18 cellular contexts compared by ENCODE assay signal in the genomic region with DNA sequence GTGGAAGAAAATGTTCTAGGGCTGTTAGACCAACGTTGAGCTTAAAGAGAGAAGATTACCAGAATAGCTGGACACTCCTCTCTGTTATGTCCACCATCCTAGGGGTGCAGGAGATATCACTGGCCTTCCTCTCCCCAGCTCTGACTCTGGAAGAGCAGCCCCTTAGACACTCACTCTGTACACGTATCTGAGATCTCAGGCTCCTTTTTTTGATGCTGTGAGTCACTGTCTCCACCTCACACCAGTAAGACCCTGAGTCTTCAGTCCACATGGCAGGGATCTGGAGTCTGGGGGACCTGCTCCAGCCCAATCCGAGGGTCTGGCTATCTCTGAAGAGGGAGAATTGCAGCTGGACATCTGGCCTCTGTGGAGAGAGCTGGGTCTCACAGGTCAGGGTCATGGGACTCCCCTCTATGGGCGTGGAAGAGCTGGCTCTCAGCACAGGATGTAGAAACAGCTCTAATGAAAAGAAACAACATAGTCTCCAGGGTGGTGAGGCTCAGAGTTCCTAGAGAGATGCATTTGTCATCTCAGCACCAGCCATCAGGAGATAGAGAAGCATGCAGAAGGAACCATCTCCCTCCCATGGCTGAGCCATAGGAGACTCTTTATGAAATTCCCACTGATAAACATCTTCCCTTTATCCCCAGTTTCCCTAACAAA. TPM values are rescaled to one million over a fixed set of nuclear protein-coding genes. Genes with fewer than 3 reads are reported as not detected.
DNase-seq lines count a peak whose midpoint lies in the region; ATAC-seq lines count a peak whose summit lies in the region.
"Had no signal": no experiment of that assay in that cellular context is flagged by ENCODE, and none has a peak within 500 bp of the region (broad histone marks: within the 10 kb centered on the region; RNA-seq: fewer than 3 reads in every experiment).

No MANE protein-coding gene starts in this region.

- peak overlapping the region; percentile 9; the same call in 1 of the 2 replicates for H3K27ac ChIP-seq in Karpas-422 (ENCODE audit: low read length)
- H3K27ac ChIP-seq: BLaER1 treated with 17β-estradiol and CSF1 and Interleukin-3, amounts not matched to agents 10 nM and 100 nM had no signal

- H3K4me3 ChIP-seq in Karpas-422 (ENCODE audit: low read length), result no peak overlapping the region
- H3K4me3 ChIP-seq: BLaER1 treated with 17β-estradiol and CSF1 and Interleukin-3, amounts not matched to agents 10 nM and 100 nM had no signal

- no peak overlapping the region for H2AFZ ChIP-seq in Karpas-422 (ENCODE audit: low read length)

- no peaks in the 10 kb centered on the region for H3K79me2 ChIP-seq in Karpas-422 (ENCODE audit: low read length)

- DNase-seq in activated CD4-positive, CD25-positive, alpha-beta regulatory T cell (lab: John Stamatoyannopoulos, UW), result no peak
- DNase-seq in Karpas-422 (no peak), T-helper 2 cell (no peak), kidney tubule cell (ENCODE audit: low spot score) (no peak)
- no peak for DNase-seq in activated naive CD8-positive, alpha-beta T cell treated with anti-CD3 and anti-CD28 coated beads, Interleukin-2, amount 50 U/mL, for 24 hours
- no peak for DNase-seq in natural killer cell treated with Interleukin-12 subunit alpha and Interleukin-12 subunit beta and Interleukin-15 and Interleukin-18, amount 100 ng/mL, for 72 hours (ENCODE audit: low spot score)
- DNase-seq: 8988T, COR-L47, H9, NCI-H1092, NCI-H1694, NCI-H2107, NCI-H226, NCI-H526 treated with DMSO at 0.1 percent for 48 hours had no signal

- no peaks in the 10 kb centered on the region for H3K36me3 Mint-ChIP-seq in activated naive CD8-positive, alpha-beta T cell treated with anti-CD3 and anti-CD28 coated beads, Interleukin-2, amount 50 U/mL, for 24 hours (ENCODE audit: low read depth)
- peaks cover 20% of the 10 kb centered on the region for H3K36me3 Mint-ChIP-seq in natural killer cell treated with Interleukin-12 subunit alpha and Interleukin-12 subunit beta and Interleukin-15 and Interleukin-18, amount 100 ng/mL, for 72 hours

- ATAC-seq in activated CD4-positive, CD25-positive, alpha-beta regulatory T cell treated with anti-CD3 and anti-CD28 coated beads, Interleukin-2, amount 50 U/mL, for 24 hours, result peak; percentile 54 to 66
- ATAC-seq in activated naive CD8-positive, alpha-beta T cell treated with anti-CD3 and anti-CD28 coated beads, Interleukin-2, amount 50 U/mL, for 24 hours, result no peak
- peak; percentile 48 to 54 for ATAC-seq in natural killer cell treated with Interleukin-12 subunit alpha and Interleukin-12 subunit beta and Interleukin-15 and Interleukin-18, amount 100 ng/mL, for 72 hours
- ATAC-seq in HG03097 (IDR thresholded peaks at IDR 0.05; ENCODE audit: low FRiP score, unreplicated experiment), result no peak
- ATAC-seq: Right ventricle myocardium inferior had no signal

- H3K4me1 Mint-ChIP-seq in activated naive CD8-positive, alpha-beta T cell treated with anti-CD3 and anti-CD28 coated beads, Interleukin-2, amount 50 U/mL, for 24 hours, result peaks cover 18% of the 10 kb centered on the region
- peaks cover 79 to 86% of the 10 kb centered on the region in 2 donors for H3K4me1 Mint-ChIP-seq in natural killer cell treated with Interleukin-12 subunit alpha and Interleukin-12 subunit beta and Interleukin-15 and Interleukin-18, amount 100 ng/mL, for 72 hours (ENCODE audit: low read depth in 2 of 2)

- H3K4me1 ChIP-seq in Karpas-422 (ENCODE audit: low read length), result peaks cover 53% of the 10 kb centered on the region
- H3K4me1 ChIP-seq: BLaER1 treated with 17β-estradiol and CSF1 and Interleukin-3, amounts not matched to agents 10 nM and 100 nM had no signal

- peak overlapping the region; percentile 24 for H3K27ac Mint-ChIP-seq in activated naive CD8-positive, alpha-beta T cell treated with anti-CD3 and anti-CD28 coated beads, Interleukin-2, amount 50 U/mL, for 24 hours
- peak overlapping the region; percentile 80 to 93 for H3K27ac Mint-ChIP-seq in natural killer cell treated with Interleukin-12 subunit alpha and Interleukin-12 subunit beta and Interleukin-15 and Interleukin-18, amount 100 ng/mL, for 72 hours
- H3K27ac Mint-ChIP-seq: H9 had no signal

- no peak overlapping the region for H3K4me3 Mint-ChIP-seq in activated naive CD8-positive, alpha-beta T cell treated with anti-CD3 and anti-CD28 coated beads, Interleukin-2, amount 50 U/mL, for 24 hours
- H3K4me3 Mint-ChIP-seq in natural killer cell treated with Interleukin-12 subunit alpha and Interleukin-12 subunit beta and Interleukin-15 and Interleukin-18, amount 100 ng/mL, for 72 hours, result peak overlapping the region; percentile 90
- H3K4me3 Mint-ChIP-seq: H9 had no signal

- H3K27me3 Mint-ChIP-seq in activated naive CD8-positive, alpha-beta T cell treated with anti-CD3 and anti-CD28 coated beads, Interleukin-2, amount 50 U/mL, for 24 hours, result peaks cover 4% of the 10 kb centered on the region
- no peaks in the 10 kb centered on the region for H3K27me3 Mint-ChIP-seq in natural killer cell treated with Interleukin-12 subunit alpha and Interleukin-12 subunit beta and Interleukin-15 and Interleukin-18, amount 100 ng/mL, for 72 hours

- no peaks in the 10 kb centered on the region for H3K9me3 ChIP-seq in Karpas-422 (ENCODE audit: low read length)
- H3K9me3 ChIP-seq: BLaER1 treated with 17β-estradiol and CSF1 and Interleukin-3, amounts not matched to agents 10 nM and 100 nM had no signal

- no peak overlapping the region for H3K9ac ChIP-seq in Karpas-422 (ENCODE audit: low read length)
- H3K9ac ChIP-seq: BLaER1 treated with 17β-estradiol and CSF1 and Interleukin-3, amounts not matched to agents 10 nM and 100 nM had no signal

- peak overlapping the region; percentile 1 for H3K4me2 ChIP-seq in Karpas-422 (ENCODE audit: low read depth, low read length, poor library complexity, severe bottlenecking)
- H3K4me2 ChIP-seq: BLaER1 treated with 17β-estradiol and CSF1 and Interleukin-3, amounts not matched to agents 10 nM and 100 nM had no signal

- no peaks in the 10 kb centered on the region; the same call in 1 of the 2 replicates for H3K36me3 ChIP-seq in Karpas-422 (ENCODE audit: insufficient read depth, low read length)
- H3K36me3 ChIP-seq: BLaER1 treated with 17β-estradiol and CSF1 and Interleukin-3, amounts not matched to agents 10 nM and 100 nM had no signal

- H4K20me1 ChIP-seq in Karpas-422 (ENCODE audit: insufficient read depth, low read depth, low read length), result no peaks in the 10 kb centered on the region
- H4K20me1 ChIP-seq: BLaER1 treated with 17β-estradiol and CSF1 and Interleukin-3, amounts not matched to agents 10 nM and 100 nM had no signal

- no peaks in the 10 kb centered on the region for H3K9me3 Mint-ChIP-seq in activated naive CD8-positive, alpha-beta T cell treated with anti-CD3 and anti-CD28 coated beads, Interleukin-2, amount 50 U/mL, for 24 hours
- H3K9me3 Mint-ChIP-seq in natural killer cell treated with Interleukin-12 subunit alpha and Interleukin-12 subunit beta and Interleukin-15 and Interleukin-18, amount 100 ng/mL, for 72 hours, result no peaks in the 10 kb centered on the region
- H3K9me3 Mint-ChIP-seq: H9 had no signal

- H3K27me3 ChIP-seq in Karpas-422 (ENCODE audit: low read length), result no peaks in the 10 kb centered on the region

- H3K9me2 ChIP-seq in Karpas-422 (replicated peaks; ENCODE audit: insufficient read depth, low read length), result no peaks in the 10 kb centered on the region

RNA-seq across cellular contexts. Expression of gene FCRL3, which starts 3.5 kb away (rescaled TPM):
- 24.7 and 45.8 TPM in 2 replicates for total RNA-seq in Karpas-422 (2014; rRNA removed; shearing (Covaris generic); ENCODE audit: low replicate concordance)
- total RNA-seq in natural killer cell treated with Interleukin-12 subunit alpha and Interleukin-12 subunit beta and Interleukin-15 and Interleukin-18, amount 100 ng/mL, for 72 hours, result 10 to 100 TPM; 22.3 to 33.7 TPM
- total RNA-seq: H9 had no signal

Comparison
In these comparisons a context has a peak if more than half of its experiments do, and no peak if none do; other contexts are left out.
1. ATAC-seq: peak in activated CD4-positive, CD25-positive, alpha-beta regulatory T cell treated with anti-CD3 and anti-CD28 coated beads, Interleukin-2, amount 50 U/mL, for 24 hours (2 of 2) and natural killer cell treated with Interleukin-12 subunit alpha and Interleukin-12 subunit beta and Interleukin-15 and Interleukin-18, amount 100 ng/mL, for 72 hours (2 of 2); none in activated naive CD8-positive, alpha-beta T cell treated with anti-CD3 and anti-CD28 coated beads, Interleukin-2, amount 50 U/mL, for 24 hours (single experiment) and HG03097 (single experiment).